22 cellular contexts compared by ENCODE assay signal in genomic region chr18:59907660-59908059, GRCh38. TPM values are rescaled to one million over a fixed set of nuclear protein-coding genes. Genes with fewer than 3 reads are reported as not detected.
A peak's percentile ranks its signal among the peaks of the same experiment; 100 is the strongest.
DNase-seq lines count a peak whose midpoint lies in the region; ATAC-seq, FAIRE-seq and TF ChIP-seq lines count a peak whose summit lies in the region.
"Had no signal": no experiment of that assay in that cellular context is flagged by ENCODE, and none has a peak within 500 bp of the region (broad histone marks: within the 10 kb centered on the region; RNA-seq: fewer than 3 reads in every experiment).

No MANE protein-coding gene starts in this region.

- H3K23ac ChIP-seq in IMR-90 (ENCODE audit: low read depth, low read length), result 0 out of 2 replicates have a peak overlapping the region, but pooled peaks have one; percentile 65

- H3K4ac ChIP-seq in IMR-90 (ENCODE audit: low read depth, low read length), result peak overlapping the region; percentile 8; the same call in 1 of the 2 replicates

- no peak overlapping the region for H3K9ac ChIP-seq in IMR-90 (ENCODE audit: low read depth, low read length)
- H3K9ac ChIP-seq in K562 (ENCODE audit: insufficient read depth in 1 of 2, low read depth in 2 of 2, low read length in 2 of 2), result no peak overlapping the region

- FAIRE-seq in GM18507 (lab: Jason Lieb, UNC) (peak; percentile 5), K562 (lab: Jason Lieb, UNC) (no peak)

- H3K27me3 Mint-ChIP-seq in T-helper 2 cell treated with Interferon-gamma antibody and Interleukin-4, amounts not matched to agents 5 μg/mL and 100 μg/mL, for 36 hours (ENCODE audit: low read depth), result no peaks in the 10 kb centered on the region
- H3K27me3 Mint-ChIP-seq: activated naive CD4-positive, alpha-beta T cell treated with anti-CD3 and anti-CD28 coated beads, Interleukin-2, amount 50 U/mL, for 24 hours had no signal

- H3K4me1 Mint-ChIP-seq in T-helper 2 cell treated with Interferon-gamma antibody and Interleukin-4, amounts not matched to agents 5 μg/mL and 100 μg/mL, for 36 hours (ENCODE audit: low read depth), result peaks cover 54% of the 10 kb centered on the region

- no peak for TF ChIP-seq EP300 in K562 (IDR thresholded peaks at IDR 0.05; ENCODE audit: low read length)

- peak overlapping the region; percentile 66 for H3K4me3 Mint-ChIP-seq in T-helper 2 cell treated with Interferon-gamma antibody and Interleukin-4, amounts not matched to agents 5 μg/mL and 100 μg/mL, for 36 hours
- H3K4me3 Mint-ChIP-seq: nephron progenitor cell had no signal

- H4K5ac ChIP-seq in IMR-90 (ENCODE audit: low read depth, low read length), result no peak overlapping the region; the same call in 1 of the 2 replicates

- no peak overlapping the region for H3K27ac ChIP-seq in IMR-90 (ENCODE audit: insufficient read depth, low read length)
- no peak overlapping the region for H3K27ac ChIP-seq in K562 (ENCODE audit: extremely low read depth, low read depth, low read length)
- H3K27ac ChIP-seq: hepatocyte, thoracic aorta had no signal

- H2BK20ac ChIP-seq in IMR-90 (ENCODE audit: low read depth, low read length), result no peak overlapping the region

- in situ Hi-C loops in IMR-90 (cut with MboI; ENCODE audit: low sequenced_read_pairs), result no loop called here
- in situ Hi-C loops in K562 (cut with MboI), result no loop called here

- H3K36me3 ChIP-seq in IMR-90 (ENCODE audit: control insufficient read depth, insufficient read depth, low read length) (peaks cover 4% of the 10 kb centered on the region), K562 (ENCODE audit: control insufficient read depth, insufficient read depth, low read length) (peaks cover 11% of the 10 kb centered on the region)
- H3K36me3 ChIP-seq: thoracic aorta had no signal

- H3K18ac ChIP-seq in IMR-90 (ENCODE audit: low read depth, low read length), result no peak overlapping the region

- DNase-seq in T-helper 2 cell treated with Interferon-gamma antibody and Interleukin-4, amounts not matched to agents 5 μg/mL and 100 μg/mL, for 36 hours (ENCODE audit: low spot score), result no peak
- DNase-seq in T-helper 2 cell (no peak), GM18507 (ENCODE audit: extremely low spot score, insufficient read length, low read depth) (no peak), IMR-90 (peak; percentile 51), K562 (ENCODE audit: extremely low read depth in 1 of 4, low spot score in 3 of 4) (no peak), nucleus accumbens (lab: John Stamatoyannopoulos, UW) (no peak), left cardiac atrium (no peak), anterior cingulate cortex (lab: John Stamatoyannopoulos, UW) (no peak)
- DNase-seq: C1 segment of cervical spinal cord; GOT3; KBM-7; NCI-H1105; NCI-H2107; NCI-H524; nephron progenitor cell; stimulated activated CD8-positive, alpha-beta memory T cell treated with anti-CD3 and anti-CD28 coated beads, Interleukin-4, amount 100 ng/mL, for 48 hours; T1000 had no signal

- no peak overlapping the region for H3K56ac ChIP-seq in IMR-90 (ENCODE audit: extremely low read depth, insufficient read depth, low read length)

- peaks cover 0 to 34% of the 10 kb centered on the region in 2 experiments; a peak in 2 of 4 replicates for H3K79me1 ChIP-seq in IMR-90 (ENCODE audit: low read depth in 1 of 2, low read length in 2 of 2)

- peak overlapping the region; percentile 66; the same call in 1 of the 2 replicates for H2AK5ac ChIP-seq in IMR-90 (ENCODE audit: low read depth, low read length)

- BruUV-seq in IMR-90 (replicated peaks; lab: Mats Ljungman, UMichigan) (no TSS peak), K562 (replicated peaks; lab: Mats Ljungman, UMichigan) (no TSS peak)

- dilution Hi-C loops in IMR-90 (cut with HindIII; ENCODE audit: low sequenced_read_pairs, unreplicated experiment), result no loop called here

- no peak for TF ChIP-seq POLR2A in IMR-90 (IDR thresholded peaks at IDR 0.05; ENCODE audit: low read depth, low read length)
- no peak for TF ChIP-seq POLR2A in K562 (conservative IDR thresholded peaks at IDR 0.05)

- H3K36me3 Mint-ChIP-seq in T-helper 2 cell treated with Interferon-gamma antibody and Interleukin-4, amounts not matched to agents 5 μg/mL and 100 μg/mL, for 36 hours (ENCODE audit: low read depth), result peaks cover 21% of the 10 kb centered on the region

- intact Hi-C loops in IMR-90 (cut with micrococcal nuclease), result loop anchor here (10.0 kb wide), 2 partner anchors 213 to 283 kb away; partner anchors contain the start of gene CCBE1
- intact Hi-C loops in K562 (cut with micrococcal nuclease), result no loop called here
- intact Hi-C loops in left cardiac atrium (cut with DNase I), result no loop called here

- no peak overlapping the region for H2BK5ac ChIP-seq in IMR-90 (ENCODE audit: low read depth, low read length, poor library complexity, severe bottlenecking)

- H3K9me3 ChIP-seq in IMR-90 (ENCODE audit: control insufficient read depth, insufficient read depth, low read length) (no peaks in the 10 kb centered on the region), K562 (replicated peaks; ENCODE audit: control insufficient read depth, insufficient read depth, low read depth, low read length) (no peaks in the 10 kb centered on the region)
- H3K9me3 ChIP-seq: thoracic aorta had no signal

- H4K8ac ChIP-seq in IMR-90 (ENCODE audit: low read depth in 2 of 2, low read length in 2 of 2), result no peak overlapping the region

- ATAC-seq in IMR-90 (ENCODE audit: low read depth) (no peak), K562 (no peak), left cardiac atrium (no peak)
- ATAC-seq: activated CD4-positive, CD25-positive, alpha-beta regulatory T cell treated with anti-CD3 and anti-CD28 coated beads, Interleukin-2, amount 50 U/mL, for 24 hours had no signal

- peak overlapping the region; percentile 86 for H3K27ac Mint-ChIP-seq in T-helper 2 cell treated with Interferon-gamma antibody and Interleukin-4, amounts not matched to agents 5 μg/mL and 100 μg/mL, for 36 hours
- H3K27ac Mint-ChIP-seq: nephron progenitor cell had no signal

- H3K4me3 ChIP-seq in IMR-90 (ENCODE audit: insufficient read depth, low read depth, low read length) (no peak overlapping the region), K562 (no peak overlapping the region)
- H3K4me3 ChIP-seq: hepatocyte, smooth muscle cell, thoracic aorta had no signal

- peaks cover 8% of the 10 kb centered on the region for H3K79me2 ChIP-seq in K562 (ENCODE audit: control insufficient read depth, insufficient read depth, low read length)
- H3K79me2 ChIP-seq: hepatocyte had no signal

- TF ChIP-seq RAD21 in IMR-90 (IDR thresholded peaks at IDR 0.05; ENCODE audit: low read length) (no peak), K562 (CRISPR knock-in tag; conservative IDR thresholded peaks at IDR 0.05 in 1 of 2, IDR thresholded peaks at IDR 0.05 in 1 of 2) (no peak)

- H3K4me1 ChIP-seq in IMR-90 (ENCODE audit: control insufficient read depth, insufficient read depth, low read length) (peaks cover 25% of the 10 kb centered on the region), K562 (replicated peaks in 1 of 2; ENCODE audit: control insufficient read depth in 2 of 2, insufficient read depth in 2 of 2, low read length in 2 of 2) (peaks cover 0 to 11% of the 10 kb centered on the region in 2 experiments; a peak in 4 of 5 replicates)

- no peaks in the 10 kb centered on the region for H3K9me3 Mint-ChIP-seq in T-helper 2 cell treated with Interferon-gamma antibody and Interleukin-4, amounts not matched to agents 5 μg/mL and 100 μg/mL, for 36 hours
- H3K9me3 Mint-ChIP-seq: activated naive CD4-positive, alpha-beta T cell treated with anti-CD3 and anti-CD28 coated beads, Interleukin-2, amount 50 U/mL, for 24 hours had no signal

- no peak overlapping the region for H3K14ac ChIP-seq in IMR-90 (replicated peaks; ENCODE audit: low read depth, low read length)

- H4K91ac ChIP-seq in IMR-90 (ENCODE audit: insufficient read depth, low read depth, low read length), result no peak overlapping the region

- H4K20me1 ChIP-seq in IMR-90 (ENCODE audit: insufficient read depth, low read length) (peaks cover 13% of the 10 kb centered on the region), K562 (replicated peaks; ENCODE audit: control insufficient read depth, insufficient read depth, low read length) (no peaks in the 10 kb centered on the region)

- no peaks in the 10 kb centered on the region for H3K27me3 ChIP-seq in IMR-90 (ENCODE audit: control insufficient read depth, insufficient read depth, low read length)
- no peaks in the 10 kb centered on the region for H3K27me3 ChIP-seq in K562 (ENCODE audit: control insufficient read depth in 2 of 2, insufficient read depth in 2 of 2, low read length in 2 of 2)

- peak overlapping the region; percentile 16; the same call in 1 of the 3 replicates for H2BK15ac ChIP-seq in IMR-90 (ENCODE audit: low read depth, low read length)

- H2BK120ac ChIP-seq in IMR-90 (ENCODE audit: low read depth, low read length), result 0 out of 2 replicates have a peak overlapping the region, but pooled peaks have one; percentile 46

- H2AFZ ChIP-seq in IMR-90 (replicated peaks; ENCODE audit: low read length, poor library complexity), result no peak overlapping the region
- no peak overlapping the region for H2AFZ ChIP-seq in K562 (ENCODE audit: low read depth, low read length)
- H2AFZ ChIP-seq: hepatocyte had no signal

- H3K9me1 ChIP-seq in IMR-90 (ENCODE audit: insufficient read depth, low read length) (peaks cover 20% of the 10 kb centered on the region), K562 (ENCODE audit: control insufficient read depth, insufficient read depth, low read length) (no peaks in the 10 kb centered on the region)

- TF ChIP-seq CTCF in IMR-90 (conservative IDR thresholded peaks at IDR 0.05; ENCODE audit: low read depth, low read length) (no peak), K562 (IDR thresholded peaks at IDR 0.05 in 2 of 3, conservative IDR thresholded peaks at IDR 0.05 in 1 of 3; ENCODE audit: insufficient read depth in 2 of 3, low read depth in 1 of 3, low read length in 3 of 3) (no peak)

- no CpG with 5 or more reads among the region's 4 CpGs for WGBS in IMR-90 (ENCODE audit: extremely low coverage in 2 of 2, insufficient read length in 1 of 2), 2 experiments
- 84% methylated on average over 4 of the region's 4 CpGs for WGBS in K562 (ENCODE audit: insufficient coverage, low coverage, missing lambda C conversion rate)

- no peak overlapping the region for H3K4me2 ChIP-seq in IMR-90 (ENCODE audit: low read depth, low read length)
- H3K4me2 ChIP-seq in K562 (ENCODE audit: insufficient read depth, low read length), result no peak overlapping the region
- H3K4me2 ChIP-seq: hepatocyte, smooth muscle cell had no signal

- CTCF ChIA-PET in IMR-90 (lab: Yijun Ruan, JAX) (interaction anchor here (0.5 kb wide), 1 partner anchor 292 kb away, joined by 3 read pairs; no protein-coding TSS in a partner anchor), K562 (lab: Yijun Ruan, JAX; ENCODE audit: low intra/inter-chr PET ratio) (no interaction called here)

- POLR2A ChIA-PET in IMR-90 (lab: Charles Lee; ENCODE audit: unreplicated experiment) (interaction anchor here (0.7 kb wide), 1 partner anchor 9 kb away, joined by 3 read pairs; no protein-coding TSS in a partner anchor), K562 (lab: Yijun Ruan, JAX) (interaction anchor here (1.1 to 2.0 kb wide), 2 partner anchors 8 to 28 kb away, joined by 3 to 8 read pairs; partner anchors contain the start of gene PMAIP1)

- H2AK9ac ChIP-seq in IMR-90 (replicated peaks; ENCODE audit: low read depth, low read length, poor library complexity), result no peak overlapping the region

RNA-seq across cellular contexts. Expression of gene PMAIP1, which starts 7.9 kb away (rescaled TPM):
- total RNA-seq in IMR-90 (2012; rRNA removed) (14.0 and 26.9 TPM in 2 replicates), K562 (2014; rRNA removed) (14.0 and 16.5 TPM in 2 replicates), K562 (2014; rRNA removed; fragmentation: Illumina TruSeq; extraction: Trizol) (16.4 and 19.7 TPM in 2 replicates), K562 (2015; rRNA removed; fragmentation: Illumina TruSeq; extraction: Trizol) (8.0 and 8.1 TPM in 2 replicates), K562 (2021) (17.3 and 17.6 TPM in 2 replicates), left cardiac atrium (under 1 TPM; 0.50 TPM)
- polyA plus RNA-seq in IMR-90 (2012; rRNA removed) (25.9 and 30.1 TPM in 2 replicates), K562 (2011; rRNA removed) (14.9 and 15.2 TPM in 2 replicates), K562 (2014; fragmentation: Illumina TruSeq; extraction: Trizol) (14.0 and 15.4 TPM in 2 replicates), K562 (2014; fragmentation: Nextera tagmentation; extraction: Ambion mirVana) (10 to 100 TPM; 10.0 to 14.9 TPM), K562 (2014; rRNA removed) (21.6 and 22.9 TPM in 2 replicates)
- 4.3 and 12.5 TPM in 2 replicates for polyA plus RNA-seq in IMR-90 (2012; cell fraction: cytosol; rRNA removed)
- polyA plus RNA-seq in IMR-90 (2012; cell fraction: nucleus; rRNA removed; ENCODE audit: low replicate concordance), result 7.2 and 17.3 TPM in 2 replicates
- 4.4 and 9.5 TPM in 2 replicates for total RNA-seq in K562 (2011; cell fraction: chromatin; rRNA removed; ENCODE audit: low replicate concordance)
- 6.2 and 8.5 TPM in 2 replicates for total RNA-seq in K562 (2011; cell fraction: nucleolus; rRNA removed)
- total RNA-seq in K562 (2011; cell fraction: nucleoplasm; rRNA removed), result 5.6 and 6.1 TPM in 2 replicates
- 9.2 and 10.1 TPM in 2 replicates for polyA plus RNA-seq in K562 (2011; cell fraction: cytosol; rRNA removed)
- 4.7 and 6.4 TPM in 2 replicates for polyA plus RNA-seq in K562 (2011; cell fraction: nucleus; rRNA removed)
- polyA plus RNA-seq in K562 (2012), result 9.7 and 20.8 TPM in 2 replicates
- polyA minus RNA-seq in K562 (2011; rRNA and poly(A)+ RNA removed), result 7.0 and 9.9 TPM in 2 replicates
- 6.8 and 8.2 TPM in 2 replicates for polyA minus RNA-seq in K562 (2011; cell fraction: cytosol; rRNA and poly(A)+ RNA removed)
- polyA minus RNA-seq in K562 (2011; cell fraction: nucleus; rRNA and poly(A)+ RNA removed), result 6.9 and 18.1 TPM in 2 replicates
- total RNA-seq: thoracic aorta had no signal
